Comparison of ENCODE assay signal across 17 cellular contexts in genomic region chr10:130568246-130568645, GRCh38.
DNase-seq lines count a peak whose midpoint lies in the region; ATAC-seq and TF ChIP-seq lines count a peak whose summit lies in the region.
"Had no signal": no experiment of that assay in that cellular context is flagged by ENCODE, and none has a peak within 500 bp of the region (broad histone marks: within the 10 kb centered on the region; RNA-seq: fewer than 3 reads in every experiment).

No MANE protein-coding gene starts in this region.

- no peak overlapping the region for H3K4me3 ChIP-seq in BLaER1
- no peak overlapping the region for H3K4me3 ChIP-seq in coronary artery
- no peak overlapping the region for H3K4me3 ChIP-seq in lower lobe of right lung
- H3K4me3 ChIP-seq in osteoblast (ENCODE audit: insufficient read depth, low read length), result no peak overlapping the region
- H3K4me3 ChIP-seq in SJCRH30, result no peak overlapping the region
- H3K4me3 ChIP-seq: A549 had no signal

- peaks cover 89% of the 10 kb centered on the region for H3K4me1 ChIP-seq in BLaER1
- no peaks in the 10 kb centered on the region for H3K4me1 ChIP-seq in lower lobe of right lung
- H3K4me1 ChIP-seq in osteoblast (ENCODE audit: insufficient read depth, low read length), result no peaks in the 10 kb centered on the region
- H3K4me1 ChIP-seq in SJCRH30, result no peaks in the 10 kb centered on the region
- H3K4me1 ChIP-seq: A549, Caco-2 had no signal

- H3K9ac ChIP-seq in BLaER1, result no peak overlapping the region

- no peak for ATAC-seq in lower lobe of right lung
- ATAC-seq: A549; CD8-positive, alpha-beta T cell had no signal

- intact Hi-C loops in lower lobe of right lung (cut with DNase I), result no loop called here

- peak overlapping the region; percentile 16; the same call in 1 of the 2 replicates for H3K4me2 ChIP-seq in BLaER1
- H3K4me2 ChIP-seq in osteoblast (ENCODE audit: insufficient read depth, low read length), result no peak overlapping the region
- H3K4me2 ChIP-seq: A549 had no signal

- H3K27ac ChIP-seq in BLaER1 (no peak overlapping the region; the same call in 1 of the 2 replicates), coronary artery (no peak overlapping the region), lower lobe of right lung (no peak overlapping the region), osteoblast (ENCODE audit: low read depth, low read length) (no peak overlapping the region), SJCRH30 (no peak overlapping the region)
- H3K27ac ChIP-seq: 22Rv1, A549 had no signal

- TF ChIP-seq CTCF in coronary artery (IDR thresholded peaks at IDR 0.05) (no peak), lower lobe of right lung (IDR thresholded peaks at IDR 0.05) (no peak), osteoblast (IDR thresholded peaks at IDR 0.05; ENCODE audit: extremely low read depth, low read depth, low read length) (no peak)

- H3K36me3 ChIP-seq in BLaER1 (no peaks in the 10 kb centered on the region), lower lobe of right lung (no peaks in the 10 kb centered on the region), osteoblast (ENCODE audit: insufficient read depth, low read length) (no peaks in the 10 kb centered on the region), SJCRH30 (no peaks in the 10 kb centered on the region)

- H4K20me1 ChIP-seq in BLaER1 (no peaks in the 10 kb centered on the region), osteoblast (ENCODE audit: insufficient read depth, low read length) (no peaks in the 10 kb centered on the region)

- H2AFZ ChIP-seq in osteoblast (ENCODE audit: low read length), result no peak overlapping the region

- H3K9me3 ChIP-seq in BLaER1, result peaks cover 17% of the 10 kb centered on the region
- no peaks in the 10 kb centered on the region for H3K9me3 ChIP-seq in lower lobe of right lung
- no peaks in the 10 kb centered on the region for H3K9me3 ChIP-seq in osteoblast (ENCODE audit: low read depth, low read length)
- no peaks in the 10 kb centered on the region for H3K9me3 ChIP-seq in SJCRH30 (replicated peaks)
- H3K9me3 ChIP-seq: A549, Caco-2 had no signal

- no peaks in the 10 kb centered on the region for H3K79me2 ChIP-seq in osteoblast (ENCODE audit: insufficient read depth, low read length)

- H3K27me3 ChIP-seq in BLaER1, result no peaks in the 10 kb centered on the region
- H3K27me3 ChIP-seq in lower lobe of right lung (ENCODE audit: low read depth), result no peaks in the 10 kb centered on the region
- H3K27me3 ChIP-seq in osteoblast (ENCODE audit: insufficient read depth, low read length), result no peaks in the 10 kb centered on the region
- H3K27me3 ChIP-seq in SJCRH30, result no peaks in the 10 kb centered on the region

- DNase-seq in coronary artery (ENCODE audit: low spot score) (peak; percentile 19), lower lobe of right lung (peak; percentile 32), osteoblast (ENCODE audit: insufficient read length, low spot score, missing footprints) (peak; percentile 34), SJCRH30 (no peak), NCI-H146 treated with DMSO at 0.1 percent for 48 hours (lab: John Stamatoyannopoulos, UW; ENCODE audit: unreplicated experiment) (no peak), SHP77 (lab: John Stamatoyannopoulos, UW) (no peak)
- DNase-seq: AML-193; C1 segment of cervical spinal cord; Caco-2; Calu3; CD4-positive, alpha-beta T cell; CD8-positive, alpha-beta T cell; DMS79 treated with DMSO at 0.1 percent for 48 hours; GF-D8 had no signal

Comparison
In these comparisons a context has a peak if more than half of its experiments do, and no peak if none do; other contexts are left out.
1. DNase-seq: peak in coronary artery (single experiment), lower lobe of right lung (single experiment) and osteoblast (single experiment); none in SJCRH30 (0 of 2), NCI-H146 treated with DMSO at 0.1 percent for 48 hours (single experiment) and SHP77 (0 of 2).